In genomic region chr4:114173968-114174367, GRCh38 we compare ENCODE assay signal across 2 cellular contexts.
TF ChIP-seq lines count a peak whose summit lies in the region.

No MANE protein-coding gene starts in this region.

TF ChIP-seq in HepG2, 621 proteins besides CTCF, POLR2A, EP300 and RAD21:
- TF ChIP-seq CREB1 (IDR thresholded peaks at IDR 0.05) (peak; percentile 64; the same call in 1 of the 2 replicates), CREB1 (CRISPR knock-in tag; IDR thresholded peaks at IDR 0.05) (no peak), ATF7 (IDR thresholded peaks at IDR 0.05) (peak; percentile 96), ATF7 (CRISPR knock-in tag; IDR thresholded peaks at IDR 0.05) (no peak)
- TF ChIP-seq, protein P1, sequence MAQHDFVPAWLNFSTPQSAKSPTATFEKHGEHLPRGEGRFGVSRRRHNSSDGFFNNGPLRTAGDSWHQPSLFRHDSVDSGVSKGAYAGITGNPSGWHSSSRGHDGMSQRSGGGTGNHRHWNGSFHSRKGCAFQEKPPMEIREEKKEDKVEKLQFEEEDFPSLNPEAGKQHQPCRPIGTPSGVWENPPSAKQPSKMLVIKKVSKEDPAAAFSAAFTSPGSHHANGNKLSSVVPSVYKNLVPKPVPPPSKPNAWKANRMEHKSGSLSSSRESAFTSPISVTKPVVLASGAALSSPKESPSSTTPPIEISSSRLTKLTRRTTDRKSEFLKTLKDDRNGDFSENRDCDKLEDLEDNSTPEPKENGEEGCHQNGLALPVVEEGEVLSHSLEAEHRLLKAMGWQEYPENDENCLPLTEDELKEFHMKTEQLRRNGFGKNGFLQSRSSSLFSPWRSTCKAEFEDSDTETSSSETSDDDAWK (CRISPR knock-in tag; IDR thresholded peaks at IDR 0.05) = no peak

TF ChIP-seq in IMR-90, 13 proteins besides CTCF, POLR2A, EP300 and RAD21 (continued from another document):
- TF ChIP-seq NFE2L2 (IDR thresholded peaks at IDR 0.05; ENCODE audit: low read depth, low read length) (no peak), BHLHE40 (IDR thresholded peaks at IDR 0.05; ENCODE audit: low read depth, low read length) (no peak)
